ENCODE assay signal across 23 cellular contexts in the genomic region with DNA sequence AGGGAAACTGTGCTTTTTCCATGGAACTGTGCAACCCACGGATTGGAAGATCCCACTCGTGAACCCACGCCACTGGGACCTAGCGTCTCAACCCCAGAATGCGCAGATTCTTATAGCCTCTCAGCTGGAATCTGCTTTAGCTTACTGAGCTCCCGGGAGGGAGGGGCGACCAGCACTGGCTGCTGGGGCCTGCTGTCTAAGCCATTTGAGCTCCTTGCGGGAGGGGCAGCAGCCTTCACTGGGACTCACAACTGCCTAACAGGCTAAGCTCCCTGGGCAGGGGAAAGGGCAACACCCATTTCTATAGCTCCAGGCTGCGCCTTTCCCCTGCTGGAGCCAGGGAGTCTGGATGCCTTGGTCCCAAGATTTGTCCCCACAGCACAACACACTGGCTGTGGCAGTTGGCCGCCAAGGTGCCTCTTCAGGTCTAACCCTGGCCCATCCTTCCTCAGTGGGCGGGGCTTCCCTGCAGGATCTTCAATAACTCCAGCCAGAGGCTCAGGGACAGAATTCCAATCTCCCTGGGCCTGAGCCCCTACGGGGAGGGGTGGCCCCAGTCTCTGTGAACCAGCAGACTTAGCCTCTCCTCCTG.
"Had no signal": no experiment of that assay in that cellular context is flagged by ENCODE, and none has a peak within 500 bp of the region (broad histone marks: within the 10 kb centered on the region; RNA-seq: fewer than 3 reads in every experiment).

No MANE protein-coding gene starts in this region.

- H3K9me3 ChIP-seq: gastrocnemius medialis, thyroid gland had no signal

- DNase-seq: central memory CD4-positive, alpha-beta T cell; cortex of kidney; dorsolateral prefrontal cortex; effector memory CD4-positive, alpha-beta T cell; gastrocnemius medialis; heart right ventricle; hypothalamus; left cardiac atrium; left ventricle myocardium inferior; lower lobe of right lung; naive thymus-derived CD4-positive, alpha-beta T cell; small intestine; stimulated activated CD4-positive, alpha-beta T cell treated with anti-CD3 and anti-CD28 coated beads, Interleukin-12 subunit alpha, Interleukin-12 subunit beta, amount 100 ng/mL, for 4 hours; stimulated activated CD8-positive, alpha-beta memory T cell treated with anti-CD3 and anti-CD28 coated beads, Interleukin-4, amount 100 ng/mL, for 48 hours; stimulated activated naive CD8-positive, alpha-beta T cell treated with anti-CD3 and anti-CD28 coated beads, Interleukin-15, Interleukin-2, amounts not matched to agents 100 U/mL and 50 U/mL, for 24 hours; thyroid gland; upper lobe of left lung had no signal

- H3K36me3 ChIP-seq: esophagus muscularis mucosa, gastrocnemius medialis, heart right ventricle, left ventricle myocardium inferior, lower lobe of right lung, suprapubic skin, thyroid gland, upper lobe of left lung had no signal

- H3K4me1 ChIP-seq: esophagus muscularis mucosa, gastrocnemius medialis, heart right ventricle, left ventricle myocardium inferior, lower lobe of right lung, suprapubic skin, thyroid gland, upper lobe of left lung had no signal

- H3K4me1 Mint-ChIP-seq: memory B cell; naive thymus-derived CD4-positive, alpha-beta T cell; stimulated activated effector memory CD8-positive, alpha-beta T cell treated with anti-CD3 and anti-CD28 coated beads, Interleukin-12 subunit alpha, Interleukin-12 subunit beta, amount 100 ng/mL, for 72 hours had no signal

- H3K27me3 Mint-ChIP-seq: memory B cell; naive thymus-derived CD4-positive, alpha-beta T cell had no signal

- ATAC-seq: gastrocnemius medialis; heart right ventricle; left cardiac atrium; lower lobe of right lung; naive thymus-derived CD4-positive, alpha-beta T cell; right cardiac atrium; stimulated activated effector memory CD8-positive, alpha-beta T cell treated with anti-CD3 and anti-CD28 coated beads, Interleukin-12 subunit alpha, Interleukin-12 subunit beta, amount 100 ng/mL, for 72 hours; stimulated activated naive CD8-positive, alpha-beta T cell treated with anti-CD3 and anti-CD28 coated beads, Interleukin-15, Interleukin-2, amounts not matched to agents 100 U/mL and 50 U/mL, for 24 hours had no signal

- H3K36me3 Mint-ChIP-seq: memory B cell; stimulated activated effector memory CD8-positive, alpha-beta T cell treated with anti-CD3 and anti-CD28 coated beads, Interleukin-12 subunit alpha, Interleukin-12 subunit beta, amount 100 ng/mL, for 72 hours had no signal

- H3K27ac Mint-ChIP-seq: memory B cell; stimulated activated effector memory CD8-positive, alpha-beta T cell treated with anti-CD3 and anti-CD28 coated beads, Interleukin-12 subunit alpha, Interleukin-12 subunit beta, amount 100 ng/mL, for 72 hours had no signal

- H3K27ac ChIP-seq: dorsolateral prefrontal cortex, epithelial cell of prostate, esophagus muscularis mucosa, gastrocnemius medialis, heart right ventricle, left ventricle myocardium inferior, lower lobe of right lung, suprapubic skin, thyroid gland, upper lobe of left lung had no signal

- H3K4me3 Mint-ChIP-seq: memory B cell; naive thymus-derived CD4-positive, alpha-beta T cell; stimulated activated effector memory CD8-positive, alpha-beta T cell treated with anti-CD3 and anti-CD28 coated beads, Interleukin-12 subunit alpha, Interleukin-12 subunit beta, amount 100 ng/mL, for 72 hours had no signal

- H3K27me3 ChIP-seq: dorsolateral prefrontal cortex, esophagus muscularis mucosa, gastrocnemius medialis, heart right ventricle, suprapubic skin, thyroid gland, upper lobe of left lung had no signal

- H3K4me3 ChIP-seq: dorsolateral prefrontal cortex, esophagus muscularis mucosa, gastrocnemius medialis, heart right ventricle, left ventricle myocardium inferior, lower lobe of right lung, suprapubic skin, thyroid gland, upper lobe of left lung had no signal
